14 cellular contexts compared by ENCODE assay signal in genomic region chr14:89845346-89845745, GRCh38.
A peak's percentile ranks its signal among the peaks of the same experiment; 100 is the strongest.
DNase-seq lines count a peak whose midpoint lies in the region; ATAC-seq and TF ChIP-seq lines count a peak whose summit lies in the region.
"Had no signal": no experiment of that assay in that cellular context is flagged by ENCODE, and none has a peak within 500 bp of the region (broad histone marks: within the 10 kb centered on the region; RNA-seq: fewer than 3 reads in every experiment).

No MANE protein-coding gene starts in this region.

- no peaks in the 10 kb centered on the region for H3K36me3 ChIP-seq in hepatocyte (replicated peaks; ENCODE audit: insufficient read depth, low read depth)

- no peak overlapping the region for H3K4me3 ChIP-seq in hepatocyte

- H2AFZ ChIP-seq in hepatocyte, result no peak overlapping the region

- no peaks in the 10 kb centered on the region for H3K79me2 ChIP-seq in hepatocyte

- WGBS in hepatocyte (ENCODE audit: low lambda C conversion rate, missing lambda C conversion rate), result 68% methylated on average over 5 of the region's 5 CpGs

- in situ Hi-C loops in GM13976 (cut with MboI; ENCODE audit: low sequenced_read_pairs, unreplicated experiment), result no loop called here

- DNase-seq in HS-27A (ENCODE audit: low read depth), result peak; percentile 93
- DNase-seq in brain pericyte (ENCODE audit: low read depth, low spot score), result peak; percentile 33
- peak; percentile 57 for DNase-seq in hepatocyte (ENCODE audit: low spot score)
- peak; percentile 7 for DNase-seq in smooth muscle cell of the brain vasculature (ENCODE audit: low read depth, low spot score)
- no peak for DNase-seq in RPMI8226
- no peak for DNase-seq in kidney glomerular epithelial cell (lab: John Stamatoyannopoulos, UW)
- no peak for DNase-seq in GM13976 (ENCODE audit: low spot score)
- DNase-seq: activated CD8-positive, alpha-beta T cell treated with anti-CD3 and anti-CD28 coated beads, Interleukin-2, amount 10 ng/mL, durations not matched to agents 7 days and 5 days; Kasumi-1; NCI-H1694; NCI-H524 treated with DMSO at 0.1 percent for 48 hours; posterior cingulate gyrus had no signal

- H3K4me2 ChIP-seq in hepatocyte, result peak overlapping the region; percentile 25

- no peaks in the 10 kb centered on the region for H3K9me3 ChIP-seq in hepatocyte (ENCODE audit: low read depth)

- H3K27ac ChIP-seq in hepatocyte, result peak overlapping the region; percentile 91
- H3K27ac ChIP-seq: HL-60 had no signal

- no peaks in the 10 kb centered on the region for H3K9me2 ChIP-seq in hepatocyte (replicated peaks; ENCODE audit: insufficient read depth)

- peaks cover 12% of the 10 kb centered on the region for H3K4me1 ChIP-seq in hepatocyte (ENCODE audit: insufficient read depth)

- ATAC-seq in GM21717 (IDR thresholded peaks at IDR 0.05; ENCODE audit: unreplicated experiment), result no peak
- ATAC-seq: activated CD8-positive, alpha-beta T cell treated with anti-CD3 and anti-CD28 coated beads, Interleukin-2, amount 10 ng/mL, durations not matched to agents 7 days and 5 days had no signal

- no peaks in the 10 kb centered on the region for H3K27me3 ChIP-seq in hepatocyte

- TF ChIP-seq CTCF in hepatocyte (IDR thresholded peaks at IDR 0.05; ENCODE audit: poor library complexity) (no peak), GM13976 (IDR thresholded peaks at IDR 0.05; ENCODE audit: borderline replicate concordance, control extremely low read depth, extremely low read depth, insufficient read depth, missing control alignments) (no peak)

- no peaks in the 10 kb centered on the region for H4K20me1 ChIP-seq in hepatocyte (ENCODE audit: insufficient read depth, poor library complexity, severe bottlenecking)

Comparison
In these comparisons a context has a peak if more than half of its experiments do, and no peak if none do; other contexts are left out.
1. DNase-seq: peak in HS-27A (single experiment), brain pericyte (single experiment), hepatocyte (single experiment) and smooth muscle cell of the brain vasculature (single experiment); none in RPMI8226 (single experiment), kidney glomerular epithelial cell (single experiment) and GM13976 (single experiment).